ENCODE assay signal across 18 cellular contexts in genomic region chr6:23621026-23621425, GRCh38.
A peak's percentile ranks its signal among the peaks of the same experiment; 100 is the strongest.
DNase-seq lines count a peak whose midpoint lies in the region; ATAC-seq, FAIRE-seq and TF ChIP-seq lines count a peak whose summit lies in the region.
"Had no signal": no experiment of that assay in that cellular context is flagged by ENCODE, and none has a peak within 500 bp of the region (broad histone marks: within the 10 kb centered on the region; RNA-seq: fewer than 3 reads in every experiment).

No MANE protein-coding gene starts in this region.

- TF ChIP-seq CTCF in astrocyte (IDR thresholded peaks at IDR 0.05; ENCODE audit: insufficient read depth, low read depth, low read length) (no peak), hepatocyte (IDR thresholded peaks at IDR 0.05; ENCODE audit: poor library complexity) (no peak)

- no peak for ATAC-seq in HG02981 (IDR thresholded peaks at IDR 0.05; ENCODE audit: unreplicated experiment)
- ATAC-seq in HG03108 (IDR thresholded peaks at IDR 0.05; ENCODE audit: unreplicated experiment): no peak
- ATAC-seq: activated CD8-positive, alpha-beta memory T cell treated with anti-CD3 and anti-CD28 coated beads, Interleukin-2, amount 10 ng/mL, durations not matched to agents 7 days and 5 days; esophagus mucosa; left lobe of liver; Panc1; T-cell had no signal

- H3K9ac ChIP-seq in astrocyte (ENCODE audit: low read length): no peak overlapping the region

- no peaks in the 10 kb centered on the region for H4K20me1 ChIP-seq in astrocyte (ENCODE audit: insufficient read depth, low read length)
- H4K20me1 ChIP-seq in hepatocyte (ENCODE audit: insufficient read depth, poor library complexity, severe bottlenecking): no peaks in the 10 kb centered on the region

- no peak overlapping the region for H3K4me3 Mint-ChIP-seq in astrocyte (ENCODE audit: unreplicated experiment)
- H3K4me3 Mint-ChIP-seq: activated CD8-positive, alpha-beta memory T cell treated with anti-CD3 and anti-CD28 coated beads, Interleukin-2, amount 10 ng/mL, durations not matched to agents 7 days and 5 days; T-cell had no signal

- no peaks in the 10 kb centered on the region for H3K27me3 Mint-ChIP-seq in astrocyte (ENCODE audit: low read depth, unreplicated experiment)
- H3K27me3 Mint-ChIP-seq: activated CD8-positive, alpha-beta memory T cell treated with anti-CD3 and anti-CD28 coated beads, Interleukin-2, amount 10 ng/mL, durations not matched to agents 7 days and 5 days; T-cell had no signal

- H2AFZ ChIP-seq in astrocyte (ENCODE audit: low read depth, low read length) (peak overlapping the region; percentile 31), hepatocyte (peak overlapping the region; percentile 5)

- H3K9me2 ChIP-seq in hepatocyte (replicated peaks; ENCODE audit: insufficient read depth): no peaks in the 10 kb centered on the region

- H3K4me2 ChIP-seq in astrocyte (ENCODE audit: low read length) (peak overlapping the region; percentile 49), hepatocyte (no peak overlapping the region)

- peak overlapping the region; percentile 21 for H3K27ac Mint-ChIP-seq in astrocyte (ENCODE audit: unreplicated experiment)
- H3K27ac Mint-ChIP-seq: activated CD8-positive, alpha-beta memory T cell treated with anti-CD3 and anti-CD28 coated beads, Interleukin-2, amount 10 ng/mL, durations not matched to agents 7 days and 5 days; T-cell had no signal

- peaks cover 8% of the 10 kb centered on the region for H3K4me1 Mint-ChIP-seq in astrocyte (ENCODE audit: low read depth, unreplicated experiment)
- H3K4me1 Mint-ChIP-seq: activated CD8-positive, alpha-beta memory T cell treated with anti-CD3 and anti-CD28 coated beads, Interleukin-2, amount 10 ng/mL, durations not matched to agents 7 days and 5 days; T-cell had no signal

- H3K4me3 ChIP-seq in astrocyte (ENCODE audit: insufficient read depth, low read depth, low read length) (no peak overlapping the region), hepatocyte (no peak overlapping the region), skeletal muscle cell (ENCODE audit: low read depth, low read length) (no peak overlapping the region)

- peaks cover 2% of the 10 kb centered on the region for H3K9me3 Mint-ChIP-seq in astrocyte (ENCODE audit: unreplicated experiment)

- no peaks in the 10 kb centered on the region for H3K4me1 ChIP-seq in astrocyte (ENCODE audit: insufficient read depth, low read length)
- no peaks in the 10 kb centered on the region for H3K4me1 ChIP-seq in hepatocyte (ENCODE audit: insufficient read depth)

- H3K27me3 ChIP-seq in astrocyte (ENCODE audit: insufficient read depth, low read length): no peaks in the 10 kb centered on the region
- no peaks in the 10 kb centered on the region for H3K27me3 ChIP-seq in hepatocyte

- WGBS in hepatocyte (ENCODE audit: low lambda C conversion rate, missing lambda C conversion rate): 43% methylated on average over 3 of the region's 3 CpGs

- H3K27ac ChIP-seq in astrocyte (ENCODE audit: low read depth, low read length) (no peak overlapping the region), hepatocyte (no peak overlapping the region), caudate nucleus (ENCODE audit: low read depth, low read length) (no peak overlapping the region)

- DNase-seq in HT1080 (ENCODE audit: low read depth) (peak; percentile 15), astrocyte (ENCODE audit: low read depth) (peak; percentile 71), hepatocyte (ENCODE audit: low spot score) (no peak), skeletal muscle cell (ENCODE audit: low read depth) (peak; percentile 6), caudate nucleus (lab: John Stamatoyannopoulos, UW) (no peak)
- DNase-seq: activated CD8-positive, alpha-beta memory T cell treated with anti-CD3 and anti-CD28 coated beads, Interleukin-2, amount 10 ng/mL, durations not matched to agents 7 days and 5 days; activated effector memory CD4-positive, alpha-beta T cell treated with anti-CD3 and anti-CD28 coated beads, Interleukin-2, amount 50 U/mL, for 16 hours; hippocampal formation; NCI-H1694 treated with DMSO at 0.1 percent for 48 hours; NCI-H524; retina; stimulated activated CD4-positive, alpha-beta T cell treated with anti-CD3 and anti-CD28 coated beads, Interleukin-2, amount 100 ng/mL, for 24 hours; T-cell had no signal

- no peak for FAIRE-seq in astrocyte (lab: Jason Lieb, UNC)

- H3K36me3 ChIP-seq in astrocyte (ENCODE audit: insufficient read depth, low read length) (no peaks in the 10 kb centered on the region), hepatocyte (replicated peaks; ENCODE audit: insufficient read depth, low read depth) (no peaks in the 10 kb centered on the region)

- H3K36me3 Mint-ChIP-seq in astrocyte (ENCODE audit: low read depth, unreplicated experiment): no peaks in the 10 kb centered on the region
- H3K36me3 Mint-ChIP-seq: activated CD8-positive, alpha-beta memory T cell treated with anti-CD3 and anti-CD28 coated beads, Interleukin-2, amount 10 ng/mL, durations not matched to agents 7 days and 5 days; T-cell had no signal

- H3K9me3 ChIP-seq in astrocyte (ENCODE audit: insufficient read depth, low read depth, low read length): no peaks in the 10 kb centered on the region
- no peaks in the 10 kb centered on the region for H3K9me3 ChIP-seq in hepatocyte (ENCODE audit: low read depth)

- H3K79me2 ChIP-seq in astrocyte (ENCODE audit: insufficient read depth, low read length): no peaks in the 10 kb centered on the region
- no peaks in the 10 kb centered on the region for H3K79me2 ChIP-seq in hepatocyte

Comparison
In these comparisons a context has a peak if more than half of its experiments do, and no peak if none do; other contexts are left out.
1. DNase-seq: peak in HT1080 (single experiment), astrocyte (single experiment) and skeletal muscle cell (single experiment); none in hepatocyte (single experiment) and caudate nucleus (0 of 61).